Comparison of ENCODE assay signal across 3 cellular contexts in genomic region chr14:67232066-67232465, GRCh38.
TF ChIP-seq lines count a peak whose summit lies in the region.

No MANE protein-coding gene starts in this region.

TF ChIP-seq in SK-N-SH, 30 proteins besides CTCF, POLR2A, EP300 and RAD21:
- no peak for TF ChIP-seq USF2 (IDR thresholded peaks at IDR 0.05; ENCODE audit: borderline replicate concordance, low read depth, low read length)
- no peak for TF ChIP-seq EZH2phosphoT487 (IDR thresholded peaks at IDR 0.05; ENCODE audit: borderline replicate concordance, low read depth)
- no peak for TF ChIP-seq JUND (IDR thresholded peaks at IDR 0.05)
- no peak for TF ChIP-seq SIN3A (IDR thresholded peaks at IDR 0.05; ENCODE audit: borderline replicate concordance, low read depth, low read length)
- TF ChIP-seq MEF2A (IDR thresholded peaks at IDR 0.05; ENCODE audit: borderline replicate concordance, low read depth) = no peak
- TF ChIP-seq MAX (IDR thresholded peaks at IDR 0.05; ENCODE audit: low read depth) = no peak
- TF ChIP-seq MXI1 (IDR thresholded peaks at IDR 0.05; ENCODE audit: low read depth, low read length) = no peak
- no peak for TF ChIP-seq CHD2 (IDR thresholded peaks at IDR 0.05; ENCODE audit: low read length, partially characterized antibody)
- no peak for TF ChIP-seq RCOR1 (IDR thresholded peaks at IDR 0.05; ENCODE audit: low read length)
- TF ChIP-seq FOXM1 (IDR thresholded peaks at IDR 0.05; ENCODE audit: low read depth) = no peak
- TF ChIP-seq NFIC (IDR thresholded peaks at IDR 0.05; ENCODE audit: borderline replicate concordance) = no peak
- no peak for TF ChIP-seq NRF1 (IDR thresholded peaks at IDR 0.05; ENCODE audit: low read depth, low read length)

TF ChIP-seq in SK-N-SH treated with all-trans-retinoic acid at 6 μM for 48 hours, 23 proteins besides CTCF, POLR2A, EP300 and RAD21:
- no peak for TF ChIP-seq CSDC2 (CRISPR knock-in tag; IDR thresholded peaks at IDR 0.05)

TF ChIP-seq in GM12878, 131 proteins besides CTCF, POLR2A, EP300 and RAD21:
- TF ChIP-seq, protein P1, sequence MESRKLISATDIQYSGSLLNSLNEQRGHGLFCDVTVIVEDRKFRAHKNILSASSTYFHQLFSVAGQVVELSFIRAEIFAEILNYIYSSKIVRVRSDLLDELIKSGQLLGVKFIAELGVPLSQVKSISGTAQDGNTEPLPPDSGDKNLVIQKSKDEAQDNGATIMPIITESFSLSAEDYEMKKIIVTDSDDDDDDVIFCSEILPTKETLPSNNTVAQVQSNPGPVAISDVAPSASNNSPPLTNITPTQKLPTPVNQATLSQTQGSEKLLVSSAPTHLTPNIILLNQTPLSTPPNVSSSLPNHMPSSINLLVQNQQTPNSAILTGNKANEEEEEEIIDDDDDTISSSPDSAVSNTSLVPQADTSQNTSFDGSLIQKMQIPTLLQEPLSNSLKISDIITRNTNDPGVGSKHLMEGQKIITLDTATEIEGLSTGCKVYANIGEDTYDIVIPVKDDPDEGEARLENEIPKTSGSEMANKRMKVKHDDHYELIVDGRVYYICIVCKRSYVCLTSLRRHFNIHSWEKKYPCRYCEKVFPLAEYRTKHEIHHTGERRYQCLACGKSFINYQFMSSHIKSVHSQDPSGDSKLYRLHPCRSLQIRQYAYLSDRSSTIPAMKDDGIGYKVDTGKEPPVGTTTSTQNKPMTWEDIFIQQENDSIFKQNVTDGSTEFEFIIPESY (IDR thresholded peaks at IDR 0.05) = no peak
- TF ChIP-seq ZNF384 (IDR thresholded peaks at IDR 0.05; ENCODE audit: borderline replicate concordance, low read depth, low read length) (no peak), BMI1 (IDR thresholded peaks at IDR 0.05; ENCODE audit: borderline replicate concordance) (no peak), EZH2 (IDR thresholded peaks at IDR 0.05; ENCODE audit: borderline replicate concordance, control insufficient read depth, low read depth, low read length) (no peak), CUX1 (IDR thresholded peaks at IDR 0.05; ENCODE audit: insufficient replicate concordance, low read depth, low read length) (no peak)
